In the genomic region with DNA sequence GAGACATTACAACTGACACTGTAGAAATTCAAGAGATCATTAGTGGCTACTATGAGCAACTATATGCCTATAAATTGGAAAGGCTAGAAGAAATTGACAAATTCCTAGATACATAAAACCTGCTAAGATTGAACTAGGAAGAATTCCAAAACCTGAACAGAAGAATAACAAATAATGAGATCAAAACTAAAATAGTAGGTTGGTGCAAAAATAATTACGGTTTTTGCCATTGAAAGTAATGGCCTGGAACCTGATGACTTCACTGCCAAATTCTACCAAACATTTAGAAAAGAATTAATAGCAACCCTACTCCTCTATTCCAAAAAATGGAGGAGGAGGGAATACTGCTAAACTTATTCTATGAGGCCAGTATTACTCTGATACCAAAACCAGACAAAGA, we compare ENCODE assay signal across 35 cellular contexts.
"Had no signal": no experiment of that assay in that cellular context is flagged by ENCODE, and none has a peak within 500 bp of the region (broad histone marks: within the 10 kb centered on the region; RNA-seq: fewer than 3 reads in every experiment).

No MANE protein-coding gene starts in this region.

- H3K4me3 ChIP-seq: MG63 had no signal

- H3K27me3 ChIP-seq: MG63 had no signal

- DNase-seq: Karpas-422, Kasumi-1, MG63, MM.1S, MV-4-11, NCI-H1048, NCI-H1092, NCI-H1092 treated with DMSO at 0.1 percent for 48 hours, NCI-H1105, NCI-H1105 treated with DMSO at 0.1 percent for 48 hours, NCI-H1417, NCI-H1417 treated with DMSO at 0.1 percent for 48 hours, NCI-H1436, NCI-H1436 treated with DMSO at 0.1 percent for 48 hours, NCI-H146, NCI-H1694, NCI-H1694 treated with DMSO at 0.1 percent for 48 hours, NCI-H187, NCI-H187 treated with DMSO at 0.1 percent for 48 hours, NCI-H1930, NCI-H2029, NCI-H2029 treated with DMSO at 0.1 percent for 48 hours, NCI-H2081, NCI-H2081 treated with DMSO at 0.1 percent for 48 hours, NCI-H2107, NCI-H2171, NCI-H2171 treated with DMSO at 0.1 percent for 48 hours, NCI-H2227 treated with DMSO at 0.1 percent for 48 hours, NCI-H226, NCI-H345, NCI-H446, NCI-H446 treated with DMSO at 0.1 percent for 48 hours, NCI-H510A, NCI-H510A treated with DMSO at 0.1 percent for 48 hours, NCI-H524 had no signal

- H3K9me3 ChIP-seq: MG63 had no signal

- H3K36me3 ChIP-seq: MG63 had no signal
